In the genomic region with DNA sequence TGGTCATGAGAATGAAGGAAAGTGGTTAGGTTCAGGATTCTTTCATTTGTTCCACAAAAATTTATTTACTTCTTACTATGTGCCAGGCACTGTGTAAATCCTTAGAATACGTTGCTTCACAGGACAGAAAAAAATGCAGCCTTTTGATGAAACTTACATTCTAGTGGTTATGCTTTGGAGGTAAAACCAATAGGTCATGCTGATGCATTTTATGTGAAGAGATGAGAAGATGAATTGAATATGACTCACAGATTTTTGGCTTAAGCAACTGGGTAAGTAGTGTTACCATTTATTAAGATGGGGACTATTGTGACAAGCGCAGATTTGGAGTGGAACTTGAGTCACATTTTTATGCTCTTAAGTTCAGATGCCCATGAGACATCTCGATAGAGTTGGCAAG, we compare ENCODE assay signal across 24 cellular contexts.
DNase-seq lines count a peak whose midpoint lies in the region; TF ChIP-seq lines count a peak whose summit lies in the region.
"Had no signal": no experiment of that assay in that cellular context is flagged by ENCODE, and none has a peak within 500 bp of the region (broad histone marks: within the 10 kb centered on the region; RNA-seq: fewer than 3 reads in every experiment).

No MANE protein-coding gene starts in this region.

- peak; percentile 26 for DNase-seq in BJ (ENCODE audit: low read depth)
- peak; percentile 66 for DNase-seq in HFFc6
- DNase-seq in astrocyte of the cerebellum (ENCODE audit: low read depth) = peak; percentile 27
- peak; percentile 22 for DNase-seq in fibroblast of villous mesenchyme (ENCODE audit: low read depth)
- no peak for DNase-seq in SW480 (ENCODE audit: low spot score)
- no peak for DNase-seq in NCI-H748 (lab: John Stamatoyannopoulos, UW; ENCODE audit: unreplicated experiment)
- DNase-seq in NAMALWA (ENCODE audit: low spot score) = no peak
- DNase-seq: activated CD4-positive, alpha-beta T cell treated with anti-CD3 and anti-CD28 coated beads, Interleukin-2, amount 50 U/mL, for 48 hours; activated CD4-positive, CD25-positive, alpha-beta regulatory T cell treated with anti-CD3 and anti-CD28 coated beads, Interleukin-2, amount 50 U/mL, for 72 hours; activated naive CD4-positive, alpha-beta T cell treated with anti-CD3 and anti-CD28 coated beads for 36 hours; DND-41; mesenchymal stem cell; NCI-H1105; NCI-H187; NCI-H2171; NCI-H524 treated with DMSO at 0.1 percent for 48 hours; nephron progenitor cell; NK-92 treated with Interleukin-12 subunit alpha and Interleukin-12 subunit beta, amount 100 ng/mL, for 24 hours; sigmoid colon; stimulated activated CD4-positive, alpha-beta T cell treated with anti-CD3 and anti-CD28 coated beads, Interleukin-4, amount 100 ng/mL, for 24 hours; T-helper 2 cell; transverse colon had no signal

- no peaks in the 10 kb centered on the region for H3K36me3 ChIP-seq in BJ (ENCODE audit: control insufficient read depth, insufficient read depth, low read length)
- H3K36me3 ChIP-seq: sigmoid colon, transverse colon had no signal

- TF ChIP-seq CTCF in BJ (IDR thresholded peaks at IDR 0.05; ENCODE audit: insufficient read depth, low read depth, low read length) (no peak), HFFc6 (IDR thresholded peaks at IDR 0.05) (no peak), astrocyte of the cerebellum (IDR thresholded peaks at IDR 0.05; ENCODE audit: low read depth, low read length, missing control alignments) (no peak), fibroblast of villous mesenchyme (IDR thresholded peaks at IDR 0.05; ENCODE audit: insufficient read depth, low read depth, low read length) (no peak)

- H3K9me3 Mint-ChIP-seq in HFFc6 = no peaks in the 10 kb centered on the region
- H3K9me3 Mint-ChIP-seq: activated naive CD4-positive, alpha-beta T cell treated with anti-CD3 and anti-CD28 coated beads for 36 hours; activated T-helper 1 cell treated with anti-CD3 and anti-CD28 coated beads, Interleukin-12 subunit alpha, Interleukin-12 subunit beta, Interleukin-2, Interleukin-4 antibody, amounts not matched to agents 30 ng/mL and 10 ng/mL and 1 ng/mL, durations not matched to agents 14 hours and 24 hours and 36 hours; GM23338 had no signal

- H3K4me3 Mint-ChIP-seq in HFFc6 = peak overlapping the region; percentile 11; the same call in 1 of the 2 replicates
- H3K4me3 Mint-ChIP-seq: activated naive CD4-positive, alpha-beta T cell treated with anti-CD3 and anti-CD28 coated beads for 36 hours; activated T-helper 1 cell treated with anti-CD3 and anti-CD28 coated beads, Interleukin-12 subunit alpha, Interleukin-12 subunit beta, Interleukin-2, Interleukin-4 antibody, amounts not matched to agents 30 ng/mL and 10 ng/mL and 1 ng/mL, durations not matched to agents 14 hours and 24 hours and 36 hours; GM23338; nephron progenitor cell had no signal

- no peaks in the 10 kb centered on the region for H3K27me3 ChIP-seq in BJ (ENCODE audit: control insufficient read depth, insufficient read depth, low read length)
- H3K27me3 ChIP-seq: sigmoid colon, transverse colon had no signal

- in situ Hi-C loops in astrocyte of the cerebellum (cut with HindIII; ENCODE audit: low sequenced_read_pairs) = no loop called here

- H3K36me3 Mint-ChIP-seq in HFFc6 (ENCODE audit: low read depth) = no peaks in the 10 kb centered on the region

- H3K4me3 ChIP-seq in BJ (ENCODE audit: low read depth, low read length) (no peak overlapping the region), astrocyte of the cerebellum (ENCODE audit: low read depth, low read length) (no peak overlapping the region), fibroblast of villous mesenchyme (ENCODE audit: low read depth, low read length) (no peak overlapping the region)
- H3K4me3 ChIP-seq: GM23338, sigmoid colon, transverse colon had no signal

- CTCF ChIA-PET in BJ (lab: Yijun Ruan, JAX) = no interaction called here

- H3K4me1 Mint-ChIP-seq in HFFc6 (ENCODE audit: low read depth) = peaks cover 20% of the 10 kb centered on the region
- H3K4me1 Mint-ChIP-seq: GM23338, nephron progenitor cell had no signal

- POLR2A ChIA-PET in BJ (lab: Charles Lee) = no interaction called here

- H3K27me3 Mint-ChIP-seq in HFFc6 (ENCODE audit: insufficient read depth) = no peaks in the 10 kb centered on the region; the same call in 1 of the 2 replicates

- peak overlapping the region; percentile 61 for H3K27ac Mint-ChIP-seq in HFFc6
- H3K27ac Mint-ChIP-seq: activated naive CD4-positive, alpha-beta T cell treated with anti-CD3 and anti-CD28 coated beads for 36 hours; activated T-helper 1 cell treated with anti-CD3 and anti-CD28 coated beads, Interleukin-12 subunit alpha, Interleukin-12 subunit beta, Interleukin-2, Interleukin-4 antibody, amounts not matched to agents 30 ng/mL and 10 ng/mL and 1 ng/mL, durations not matched to agents 14 hours and 24 hours and 36 hours; GM23338; nephron progenitor cell had no signal

Comparison
In these comparisons a context has a peak if more than half of its experiments do, and no peak if none do; other contexts are left out.
1. DNase-seq: peak in BJ (single experiment), HFFc6 (single experiment), astrocyte of the cerebellum (single experiment) and fibroblast of villous mesenchyme (single experiment); none in SW480 (single experiment), NCI-H748 (single experiment) and NAMALWA (single experiment).